10 cellular contexts compared by ENCODE assay signal in genomic region chr2:12293868-12294267, GRCh38.
DNase-seq lines count a peak whose midpoint lies in the region; ATAC-seq lines count a peak whose summit lies in the region.
"Had no signal": no experiment of that assay in that cellular context is flagged by ENCODE, and none has a peak within 500 bp of the region (broad histone marks: within the 10 kb centered on the region; RNA-seq: fewer than 3 reads in every experiment).

No MANE protein-coding gene starts in this region.

- no peak for DNase-seq in central memory CD8-positive, alpha-beta T cell (ENCODE audit: low spot score in 2 of 2)
- DNase-seq in DMS79 treated with DMSO at 0.1 percent for 48 hours (lab: John Stamatoyannopoulos, UW) (no peak), EL (no peak)
- DNase-seq in activated effector memory CD4-positive, alpha-beta T cell treated with anti-CD3 and anti-CD28 coated beads, Interleukin-2, amount 50 U/mL, for 16 hours = no peak
- DNase-seq: KG1, mammary epithelial cell, tibial artery had no signal

- H3K36me3 Mint-ChIP-seq in central memory CD8-positive, alpha-beta T cell (ENCODE audit: insufficient read depth) = no peaks in the 10 kb centered on the region

- no peaks in the 10 kb centered on the region for H3K27me3 Mint-ChIP-seq in central memory CD8-positive, alpha-beta T cell

- H3K4me1 Mint-ChIP-seq in central memory CD8-positive, alpha-beta T cell = peaks cover 14% of the 10 kb centered on the region

- peak overlapping the region; percentile 9 for H3K27ac Mint-ChIP-seq in central memory CD8-positive, alpha-beta T cell (ENCODE audit: low read depth)

- H3K9me3 Mint-ChIP-seq in central memory CD8-positive, alpha-beta T cell = no peaks in the 10 kb centered on the region

- H3K4me3 Mint-ChIP-seq in central memory CD8-positive, alpha-beta T cell = no peak overlapping the region

- ATAC-seq in GM18909 (IDR thresholded peaks at IDR 0.05; ENCODE audit: poor library complexity, unreplicated experiment) = peak; percentile 97
- peak; percentile 95 for ATAC-seq in GM21529 (IDR thresholded peaks at IDR 0.05; ENCODE audit: unreplicated experiment)
- peak; percentile 98 for ATAC-seq in HG03342 (IDR thresholded peaks at IDR 0.05; ENCODE audit: unreplicated experiment)
- peak; percentile 49 for ATAC-seq in central memory CD8-positive, alpha-beta T cell (replicated peaks; ENCODE audit: extremely low read depth, poor library complexity, severe bottlenecking)
